In the genomic region with DNA sequence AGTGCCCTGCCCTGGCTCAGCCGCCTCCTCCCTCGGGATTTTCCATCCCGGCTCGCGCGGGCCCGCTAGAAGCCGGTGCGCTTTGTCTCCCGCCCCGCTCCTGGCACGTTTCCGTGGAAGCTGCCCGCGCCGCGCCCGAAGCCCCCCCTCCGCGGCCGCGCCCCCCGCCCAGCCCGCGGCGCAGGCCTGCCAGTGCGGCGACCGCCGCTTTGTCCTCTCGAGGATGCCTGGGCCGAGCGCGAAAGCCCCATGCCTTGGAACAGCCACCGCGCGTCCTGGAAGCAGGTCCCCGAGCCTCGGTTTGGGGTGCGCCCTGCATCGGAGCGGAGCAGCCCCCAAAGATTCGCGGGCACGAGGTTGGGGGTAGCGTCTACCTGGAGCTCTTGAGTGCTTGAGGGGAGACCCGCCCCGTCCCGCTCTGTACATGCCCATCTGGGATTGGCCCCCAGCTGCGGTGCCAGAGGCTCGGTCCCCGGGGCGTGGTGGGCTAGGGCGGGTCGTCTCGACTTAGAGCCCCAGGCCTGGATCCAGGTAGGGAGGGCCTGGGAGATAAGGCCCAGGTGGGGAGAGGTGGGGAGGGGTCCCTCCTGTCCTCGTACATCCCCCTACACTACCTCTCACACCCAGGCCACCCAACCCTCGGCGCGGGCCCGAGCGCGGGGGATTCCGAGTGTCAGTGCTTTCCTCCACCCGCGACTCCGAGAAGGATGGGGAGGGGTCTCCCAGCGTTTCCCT, we compare ENCODE assay signal across 1 cellular context.
TF ChIP-seq lines count a peak whose summit lies in the region.

No MANE protein-coding gene starts in this region.

TF ChIP-seq in SK-N-SH, 30 proteins besides CTCF, POLR2A, EP300 and RAD21 (continued from another document):
- TF ChIP-seq FOXM1 (IDR thresholded peaks at IDR 0.05; ENCODE audit: low read depth) = no peak
- TF ChIP-seq, protein P1, sequence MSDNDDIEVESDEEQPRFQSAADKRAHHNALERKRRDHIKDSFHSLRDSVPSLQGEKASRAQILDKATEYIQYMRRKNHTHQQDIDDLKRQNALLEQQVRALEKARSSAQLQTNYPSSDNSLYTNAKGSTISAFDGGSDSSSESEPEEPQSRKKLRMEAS (IDR thresholded peaks at IDR 0.05; ENCODE audit: low read depth) = no peak
- TF ChIP-seq, protein P2, sequence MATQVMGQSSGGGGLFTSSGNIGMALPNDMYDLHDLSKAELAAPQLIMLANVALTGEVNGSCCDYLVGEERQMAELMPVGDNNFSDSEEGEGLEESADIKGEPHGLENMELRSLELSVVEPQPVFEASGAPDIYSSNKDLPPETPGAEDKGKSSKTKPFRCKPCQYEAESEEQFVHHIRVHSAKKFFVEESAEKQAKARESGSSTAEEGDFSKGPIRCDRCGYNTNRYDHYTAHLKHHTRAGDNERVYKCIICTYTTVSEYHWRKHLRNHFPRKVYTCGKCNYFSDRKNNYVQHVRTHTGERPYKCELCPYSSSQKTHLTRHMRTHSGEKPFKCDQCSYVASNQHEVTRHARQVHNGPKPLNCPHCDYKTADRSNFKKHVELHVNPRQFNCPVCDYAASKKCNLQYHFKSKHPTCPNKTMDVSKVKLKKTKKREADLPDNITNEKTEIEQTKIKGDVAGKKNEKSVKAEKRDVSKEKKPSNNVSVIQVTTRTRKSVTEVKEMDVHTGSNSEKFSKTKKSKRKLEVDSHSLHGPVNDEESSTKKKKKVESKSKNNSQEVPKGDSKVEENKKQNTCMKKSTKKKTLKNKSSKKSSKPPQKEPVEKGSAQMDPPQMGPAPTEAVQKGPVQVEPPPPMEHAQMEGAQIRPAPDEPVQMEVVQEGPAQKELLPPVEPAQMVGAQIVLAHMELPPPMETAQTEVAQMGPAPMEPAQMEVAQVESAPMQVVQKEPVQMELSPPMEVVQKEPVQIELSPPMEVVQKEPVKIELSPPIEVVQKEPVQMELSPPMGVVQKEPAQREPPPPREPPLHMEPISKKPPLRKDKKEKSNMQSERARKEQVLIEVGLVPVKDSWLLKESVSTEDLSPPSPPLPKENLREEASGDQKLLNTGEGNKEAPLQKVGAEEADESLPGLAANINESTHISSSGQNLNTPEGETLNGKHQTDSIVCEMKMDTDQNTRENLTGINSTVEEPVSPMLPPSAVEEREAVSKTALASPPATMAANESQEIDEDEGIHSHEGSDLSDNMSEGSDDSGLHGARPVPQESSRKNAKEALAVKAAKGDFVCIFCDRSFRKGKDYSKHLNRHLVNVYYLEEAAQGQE (IDR thresholded peaks at IDR 0.05; ENCODE audit: low read depth, low read length) = no peak
- no peak for TF ChIP-seq FOSL2 (IDR thresholded peaks at IDR 0.05; ENCODE audit: borderline replicate concordance, low read depth)
